ENCODE assay signal across 8 cellular contexts in genomic region chr4:86043755-86044592, GRCh38.
DNase-seq lines count a peak whose midpoint lies in the region; ATAC-seq and TF ChIP-seq lines count a peak whose summit lies in the region.

No MANE protein-coding gene starts in this region.

- CTCF ChIA-PET in PC-3 (lab: Charles Lee): interaction anchor here (0.6 to 1.5 kb wide), 2 partner anchors 247 to 263 kb away, joined by 3 to 9 read pairs; no protein-coding TSS in a partner anchor

- DNase-seq in PC-3 (peak; percentile 72), dorsolateral prefrontal cortex (peak in 1 of 10 donors; percentile 27), mucosa of gallbladder (ENCODE audit: low spot score) (peak; percentile 16)
- no peak for DNase-seq in activated T-helper 2 cell treated with anti-CD3 and anti-CD28 coated beads, Interferon-gamma antibody, Interleukin-2, Interleukin-4, amounts not matched to agents 10 μg/mL and 5 μg/mL and 100 μg/mL, durations not matched to agents 14 hours and 24 hours and 36 hours (ENCODE audit: low spot score)

- H2AFZ ChIP-seq in PC-3 (ENCODE audit: low read length): peak overlapping the region; percentile 49; the same call in 1 of the 2 replicates

- no peaks in the 10 kb centered on the region for H4K20me1 ChIP-seq in PC-3 (ENCODE audit: low read length)

- no peaks in the 10 kb centered on the region for H3K36me3 Mint-ChIP-seq in activated T-helper 2 cell treated with anti-CD3 and anti-CD28 coated beads, Interferon-gamma antibody, Interleukin-2, Interleukin-4, amounts not matched to agents 10 μg/mL and 5 μg/mL and 100 μg/mL, durations not matched to agents 14 hours and 24 hours and 36 hours (ENCODE audit: low read depth)

- no peaks in the 10 kb centered on the region for H3K79me2 ChIP-seq in PC-3 (ENCODE audit: low read length)

- ATAC-seq in GM18867 (IDR thresholded peaks at IDR 0.05; ENCODE audit: unreplicated experiment) (peak; percentile 83), HG03565 (IDR thresholded peaks at IDR 0.05; ENCODE audit: unreplicated experiment) (peak; percentile 67), PC-3 (peak; percentile 76), GM21360 (IDR thresholded peaks at IDR 0.05; ENCODE audit: unreplicated experiment) (no peak)

- H3K4me2 ChIP-seq in PC-3 (ENCODE audit: low read length): peak overlapping the region; percentile 56; the same call in 1 of the 2 replicates

- H3K9me3 ChIP-seq in PC-3 (ENCODE audit: low read length): no peaks in the 10 kb centered on the region

- intact Hi-C loops in PC-3 (cut with micrococcal nuclease) (loop anchor here (1.0 to 10.0 kb wide), 5 partner anchors 75 to 297 kb away; no protein-coding TSS in a partner anchor), dorsolateral prefrontal cortex (cut with DNase I) (no loop called here)
- intact Hi-C loops in activated T-helper 2 cell treated with anti-CD3 and anti-CD28 coated beads, Interferon-gamma antibody, Interleukin-2, Interleukin-4, amounts not matched to agents 10 μg/mL and 5 μg/mL and 100 μg/mL, durations not matched to agents 14 hours and 24 hours and 36 hours (cut with micrococcal nuclease): loop anchor here (5.0 kb wide), 1 partner anchor 897 kb away; no protein-coding TSS in a partner anchor

- no peaks in the 10 kb centered on the region for H3K9me3 Mint-ChIP-seq in activated T-helper 2 cell treated with anti-CD3 and anti-CD28 coated beads, Interferon-gamma antibody, Interleukin-2, Interleukin-4, amounts not matched to agents 10 μg/mL and 5 μg/mL and 100 μg/mL, durations not matched to agents 14 hours and 24 hours and 36 hours

- H3K27me3 Mint-ChIP-seq in activated T-helper 2 cell treated with anti-CD3 and anti-CD28 coated beads, Interferon-gamma antibody, Interleukin-2, Interleukin-4, amounts not matched to agents 10 μg/mL and 5 μg/mL and 100 μg/mL, durations not matched to agents 14 hours and 24 hours and 36 hours (ENCODE audit: low read depth): no peaks in the 10 kb centered on the region

- no peaks in the 10 kb centered on the region for H3K4me1 Mint-ChIP-seq in activated T-helper 2 cell treated with anti-CD3 and anti-CD28 coated beads, Interferon-gamma antibody, Interleukin-2, Interleukin-4, amounts not matched to agents 10 μg/mL and 5 μg/mL and 100 μg/mL, durations not matched to agents 14 hours and 24 hours and 36 hours (ENCODE audit: low read depth)

- no peak overlapping the region for H3K27ac Mint-ChIP-seq in activated T-helper 2 cell treated with anti-CD3 and anti-CD28 coated beads, Interferon-gamma antibody, Interleukin-2, Interleukin-4, amounts not matched to agents 10 μg/mL and 5 μg/mL and 100 μg/mL, durations not matched to agents 14 hours and 24 hours and 36 hours

- H3K27ac ChIP-seq in C4-2B (no peak overlapping the region), PC-3 (ENCODE audit: low read length) (no peak overlapping the region), dorsolateral prefrontal cortex (peak overlapping the region in 5 of 59 donors; percentile 9 to 27 (median 21))

- H3K27me3 ChIP-seq in PC-3 (ENCODE audit: low read length) (no peaks in the 10 kb centered on the region), dorsolateral prefrontal cortex (no peaks in the 10 kb centered on the region)

- BruUV-seq in PC-3 (replicated peaks; lab: Mats Ljungman, UMichigan): no TSS peak

- H3F3A ChIP-seq in PC-3 (ENCODE audit: low read length, unreplicated experiment): no peaks in the 10 kb centered on the region

- H3K4me3 Mint-ChIP-seq in activated T-helper 2 cell treated with anti-CD3 and anti-CD28 coated beads, Interferon-gamma antibody, Interleukin-2, Interleukin-4, amounts not matched to agents 10 μg/mL and 5 μg/mL and 100 μg/mL, durations not matched to agents 14 hours and 24 hours and 36 hours (ENCODE audit: low read depth): no peak overlapping the region

- POLR2A ChIA-PET in PC-3 (lab: Charles Lee; ENCODE audit: unreplicated experiment): no interaction called here

- H3K9me2 ChIP-seq in PC-3 (replicated peaks; ENCODE audit: low read length): no peaks in the 10 kb centered on the region

- TF ChIP-seq CTCF in C4-2B (conservative IDR thresholded peaks at IDR 0.05): peak; percentile 74
- TF ChIP-seq CTCF in PC-3 (conservative IDR thresholded peaks at IDR 0.05; ENCODE audit: low read depth, low read length): peak; percentile 71
- TF ChIP-seq CTCF in dorsolateral prefrontal cortex (IDR thresholded peaks at IDR 0.05 in 54 of 56, conservative IDR thresholded peaks at IDR 0.05 in 2 of 56; ENCODE audit: low read depth in 1 of 56, partially characterized antibody in 56 of 56): peak; percentile 48 to 92 (median 76)

- H3K4me3 ChIP-seq in PC-3 (ENCODE audit: low read length) (peak overlapping the region; percentile 22; the same call in 1 of the 2 replicates), dorsolateral prefrontal cortex (peak overlapping the region in 7 of 59 donors; percentile 10 to 29 (median 24))

- H3K9ac ChIP-seq in PC-3 (ENCODE audit: low read length): no peak overlapping the region

- peaks cover 11% of the 10 kb centered on the region for H3K4me1 ChIP-seq in PC-3 (ENCODE audit: insufficient read depth, low read length)

- no peaks in the 10 kb centered on the region for H3K36me3 ChIP-seq in PC-3 (ENCODE audit: low read depth, low read length)

Comparison
In these comparisons a context has a peak if more than half of its experiments do, and no peak if none do; other contexts are left out.
1. intact Hi-C loops: an anchor here in PC-3 (1.0 to 10.0 kb wide) and activated T-helper 2 cell treated with anti-CD3 and anti-CD28 coated beads, Interferon-gamma antibody, Interleukin-2, Interleukin-4, amounts not matched to agents 10 μg/mL and 5 μg/mL and 100 μg/mL, durations not matched to agents 14 hours and 24 hours and 36 hours (5.0 kb wide); none called in dorsolateral prefrontal cortex.